Comparison of ENCODE assay signal across 6 cellular contexts in genomic region chr12:7251328-7251996, GRCh38. TPM values are rescaled to one million over a fixed set of nuclear protein-coding genes. Genes with fewer than 3 reads are reported as not detected.
"Had no signal": no experiment of that assay in that cellular context is flagged by ENCODE, and none has a peak within 500 bp of the region (broad histone marks: within the 10 kb centered on the region; RNA-seq: fewer than 3 reads in every experiment).

No MANE protein-coding gene starts in this region.

RNA-seq across cellular contexts. Expression of gene ACSM4, which starts 52.4 kb away (rescaled TPM):
- total RNA-seq: GM23248, H9, HFFc6, HT1080, IMR-90, K562 had no signal
